In the genomic region with DNA sequence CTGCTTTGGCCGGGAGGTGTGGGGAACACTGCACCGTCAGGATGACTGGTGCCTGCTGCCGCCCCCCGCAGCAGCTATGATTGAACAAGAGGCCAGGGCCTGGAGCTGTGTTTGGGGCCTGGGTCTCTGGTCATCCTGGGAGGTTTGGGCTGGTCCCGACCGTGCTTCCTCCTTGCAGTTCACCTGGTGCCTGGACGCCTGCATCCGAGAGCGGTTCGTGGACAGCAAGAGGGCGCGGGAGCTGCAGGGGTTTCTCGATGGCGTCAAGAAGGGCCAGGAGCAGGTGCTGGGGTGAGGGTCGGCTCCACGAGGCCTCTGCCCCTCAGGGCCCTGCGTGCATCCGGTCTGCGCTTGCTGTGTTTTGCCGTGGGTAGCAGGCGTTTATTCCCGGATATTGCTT, we compare ENCODE assay signal across 1 cellular context.
TF ChIP-seq lines count a peak whose summit lies in the region.

No MANE protein-coding gene starts in this region.

TF ChIP-seq in H1, 55 proteins besides CTCF, POLR2A, EP300 and RAD21:
- TF ChIP-seq EZH2 (IDR thresholded peaks at IDR 0.05; ENCODE audit: low read depth, low read length, severe bottlenecking) (no peak), CHD1 (IDR thresholded peaks at IDR 0.05; ENCODE audit: low read depth, low read length) (no peak), YY1 (IDR thresholded peaks at IDR 0.05; ENCODE audit: low read depth, low read length) (no peak), SIX5 (IDR thresholded peaks at IDR 0.05; ENCODE audit: low read depth, low read length) (no peak), BRCA1 (IDR thresholded peaks at IDR 0.05; ENCODE audit: low read depth, low read length) (no peak), KDM5A (IDR thresholded peaks at IDR 0.05; ENCODE audit: low read length) (no peak), KDM1A (IDR thresholded peaks at IDR 0.05; ENCODE audit: borderline replicate concordance, low read length) (no peak), SP4 (IDR thresholded peaks at IDR 0.05; ENCODE audit: low read length) (no peak), TBP (IDR thresholded peaks at IDR 0.05; ENCODE audit: low read depth, low read length) (no peak), NANOG (IDR thresholded peaks at IDR 0.05; ENCODE audit: insufficient read depth, low read depth, low read length, poor library complexity, severe bottlenecking) (no peak), POU5F1 (IDR thresholded peaks at IDR 0.05; ENCODE audit: low read depth, low read length) (no peak), MAX (IDR thresholded peaks at IDR 0.05) (no peak), PHF8 (conservative IDR thresholded peaks at IDR 0.05; ENCODE audit: low read depth, low read length) (no peak), TCF12 (IDR thresholded peaks at IDR 0.05; ENCODE audit: low read depth, low read length) (no peak)
TF ChIP-seq in H1: peak in this region for 0.
